ENCODE assay signal across 8 cellular contexts in genomic region chr1:66752000-66752592, GRCh38. TPM values are rescaled to one million over a fixed set of nuclear protein-coding genes. Genes with fewer than 3 reads are reported as not detected.
DNase-seq lines count a peak whose midpoint lies in the region; ATAC-seq, FAIRE-seq and TF ChIP-seq lines count a peak whose summit lies in the region.

TSS of gene DYNLT5 (plus strand) at chr1:66752459. CDS start at chr1:66754659, 2,200 bp downstream.

- peaks cover 51 to 82% (median 60%) of the 10 kb centered on the region in 5 donors for H3K27me3 Mint-ChIP-seq in naive thymus-derived CD4-positive, alpha-beta T cell
- no peaks in the 10 kb centered on the region for H3K27me3 Mint-ChIP-seq in Calu3 (ENCODE audit: unreplicated experiment)

- H3K36me3 ChIP-seq in naive thymus-derived CD4-positive, alpha-beta T cell (ENCODE audit: control insufficient read depth in 2 of 3, insufficient read depth in 3 of 3, low read length in 3 of 3): no peaks in the 10 kb centered on the region

- peaks cover 0 to 3% of the 10 kb centered on the region in 2 donors for H3K27me3 ChIP-seq in naive thymus-derived CD4-positive, alpha-beta T cell (ENCODE audit: control insufficient read depth in 2 of 2, insufficient read depth in 2 of 2, low read length in 2 of 2)

- ATAC-seq in naive thymus-derived CD4-positive, alpha-beta T cell: peak; percentile 82

- H3K4me3 ChIP-seq in WI38 (ENCODE audit: low read depth, low read length): peak within 1 kb of the TSS; percentile 33; the same call in 1 of the 2 replicates
- H3K4me3 ChIP-seq in naive thymus-derived CD4-positive, alpha-beta T cell (ENCODE audit: low read length): peak within 1 kb of the TSS; percentile 8

- no peak for FAIRE-seq in D721Med (lab: Jason Lieb, UNC)

- DNase-seq in activated T-cell treated with anti-CD3 and anti-CD28 coated beads for 48 hours (ENCODE audit: low read depth) (peak; percentile 6), fibroblast of the conjunctiva (ENCODE audit: low read depth) (peak; percentile 34), Calu3 (no peak), D721Med (ENCODE audit: insufficient read length, low spot score) (no peak), NAMALWA (ENCODE audit: low spot score) (no peak)
- no peak for DNase-seq in activated T-cell treated with anti-CD3 and anti-CD28 coated beads, Interleukin-2, amount 50 U/mL, for 1 hour
- DNase-seq in naive thymus-derived CD4-positive, alpha-beta T cell: peak in 1 of 9 donors; percentile 10

- no peaks in the 10 kb centered on the region for H3K9me3 ChIP-seq in naive thymus-derived CD4-positive, alpha-beta T cell (ENCODE audit: control insufficient read depth in 2 of 3, low read length in 3 of 3)

- no peak within 1 kb of the TSS for H3K27ac ChIP-seq in naive thymus-derived CD4-positive, alpha-beta T cell (ENCODE audit: low read depth, low read length)

- H3K9me3 Mint-ChIP-seq in naive thymus-derived CD4-positive, alpha-beta T cell: peaks cover 0 to 1% (median 0%) of the 10 kb centered on the region in 11 donors
- no peaks in the 10 kb centered on the region for H3K9me3 Mint-ChIP-seq in Calu3 (ENCODE audit: low read depth, unreplicated experiment)

- peaks cover 0 to 11% of the 10 kb centered on the region in 2 donors for H3K4me1 ChIP-seq in naive thymus-derived CD4-positive, alpha-beta T cell (ENCODE audit: control insufficient read depth in 2 of 2, insufficient read depth in 2 of 2, low read length in 2 of 2)

- intact Hi-C loops in naive thymus-derived CD4-positive, alpha-beta T cell (cut with micrococcal nuclease): no loop called here
- intact Hi-C loops in Calu3 (cut with micrococcal nuclease; ENCODE audit: unreplicated experiment): no loop called here

- TF ChIP-seq CTCF in WI38 (IDR thresholded peaks at IDR 0.05; ENCODE audit: low read depth, low read length) (no peak), Calu3 (IDR thresholded peaks at IDR 0.05; ENCODE audit: unreplicated experiment) (no peak), D721Med (IDR thresholded peaks at IDR 0.05; ENCODE audit: insufficient read depth, missing control alignments) (no peak)

- BruUV-seq in Calu3 (replicated peaks; lab: Mats Ljungman, UMichigan): no TSS peak

- H3K27ac Mint-ChIP-seq in naive thymus-derived CD4-positive, alpha-beta T cell: no peak within 1 kb of the TSS
- no peak within 1 kb of the TSS for H3K27ac Mint-ChIP-seq in Calu3 (ENCODE audit: unreplicated experiment)

- no peaks in the 10 kb centered on the region for H3K36me3 Mint-ChIP-seq in naive thymus-derived CD4-positive, alpha-beta T cell
- no peaks in the 10 kb centered on the region for H3K36me3 Mint-ChIP-seq in Calu3 (ENCODE audit: insufficient read depth, unreplicated experiment)

- peak within 1 kb of the TSS; percentile 33 to 82 (median 65) for H3K4me3 Mint-ChIP-seq in naive thymus-derived CD4-positive, alpha-beta T cell
- H3K4me3 Mint-ChIP-seq in Calu3 (ENCODE audit: low read depth, unreplicated experiment): no peak within 1 kb of the TSS

- CTCF ChIA-PET in naive thymus-derived CD4-positive, alpha-beta T cell (lab: Charles Lee): no interaction called here
- CTCF ChIA-PET in Calu3 (lab: Charles Lee): no interaction called here

- POLR2A ChIA-PET in naive thymus-derived CD4-positive, alpha-beta T cell (lab: Charles Lee): interaction anchor here (0.6 kb wide), 1 partner anchor 463 kb away, joined by 3 read pairs; no protein-coding TSS in a partner anchor

- peaks cover 12 to 26% (median 17%) of the 10 kb centered on the region in 7 donors for H3K4me1 Mint-ChIP-seq in naive thymus-derived CD4-positive, alpha-beta T cell
- no peaks in the 10 kb centered on the region for H3K4me1 Mint-ChIP-seq in Calu3 (ENCODE audit: low read depth, unreplicated experiment)

RNA-seq across cellular contexts. Expression of gene DYNLT5, which starts in this region (rescaled TPM):
- under 1 TPM in 1 of 5 experiments, not detected in 4; 0.46 TPM for total RNA-seq in naive thymus-derived CD4-positive, alpha-beta T cell
- polyA plus RNA-seq in naive thymus-derived CD4-positive, alpha-beta T cell: not detected
- total RNA-seq in Calu3 (2022): not detected in 2 replicates

Comparison
In these comparisons a context has a peak if more than half of its experiments do, and no peak if none do; other contexts are left out.
1. DNase-seq: peak in activated T-cell treated with anti-CD3 and anti-CD28 coated beads for 48 hours (single experiment) and fibroblast of the conjunctiva (single experiment); none in activated T-cell treated with anti-CD3 and anti-CD28 coated beads, Interleukin-2, amount 50 U/mL, for 1 hour (single experiment), Calu3 (single experiment), D721Med (single experiment) and NAMALWA (single experiment).
2. Peak in ATAC-seq and H3K4me3 ChIP-seq in naive thymus-derived CD4-positive, alpha-beta T cell; RNA of the gene not detected or under 1 TPM.